8 cellular contexts compared by ENCODE assay signal in genomic region chr2:218569661-218570500, GRCh38. TPM values are rescaled to one million over a fixed set of nuclear protein-coding genes. Genes with fewer than 3 reads are reported as not detected.
DNase-seq lines count a peak whose midpoint lies in the region; ATAC-seq and TF ChIP-seq lines count a peak whose summit lies in the region.

No MANE protein-coding gene starts in this region.

- intact Hi-C loops in ascending aorta (cut with DNase I), result loop anchor here (2.0 to 5.0 kb wide), 3 partner anchors 141 to 298 kb away; partner anchors contain the start of genes AAMP, PNKD and TTLL4

- no peak for TF ChIP-seq CTCF in ascending aorta (IDR thresholded peaks at IDR 0.05)

- H3K4me3 ChIP-seq in ascending aorta, result peak overlapping the region; percentile 75 to 89

- no peak for ATAC-seq in stimulated activated naive CD8-positive, alpha-beta T cell treated with anti-CD3 and anti-CD28 coated beads, Interleukin-15, Interleukin-2, amounts not matched to agents 100 U/mL and 50 U/mL, for 24 hours
- no peak for ATAC-seq in left lobe of liver

- H3K27me3 ChIP-seq in ascending aorta, result no peaks in the 10 kb centered on the region

- H3K4me1 ChIP-seq in ascending aorta, result peaks cover 5 to 26% of the 10 kb centered on the region in 2 donors

- no peaks in the 10 kb centered on the region for H3K9me3 ChIP-seq in ascending aorta

- H3K27ac ChIP-seq in ascending aorta, result peak overlapping the region; percentile 91 to 95

- H3K36me3 ChIP-seq in ascending aorta, result peaks cover 0 to 8% of the 10 kb centered on the region in 2 donors

- DNase-seq in EL (peak; percentile 43), M059J (ENCODE audit: low read depth) (peak; percentile 68), ascending aorta (ENCODE audit: low spot score in 2 of 2) (no peak), inferior parietal cortex (ENCODE audit: extremely low spot score) (peak; percentile 5), left lobe of liver (ENCODE audit: low spot score) (no peak), SHP77 treated with DMSO at 0.1 percent for 48 hours (lab: John Stamatoyannopoulos, UW) (no peak), NCI-H226 (no peak)
- DNase-seq in stimulated activated naive CD8-positive, alpha-beta T cell treated with anti-CD3 and anti-CD28 coated beads, Interleukin-15, Interleukin-2, amounts not matched to agents 100 U/mL and 50 U/mL, for 24 hours, result peak; percentile 13

RNA-seq across cellular contexts. Expression of gene CNOT9, which starts 1.2 kb away (rescaled TPM):
- 131 and 138 TPM in 2 replicates for total RNA-seq in M059J (2014; rRNA removed; shearing (Covaris generic))
- total RNA-seq in ascending aorta, result 46.7 TPM
- total RNA-seq in left lobe of liver, result 14.1 TPM

RNA-seq across cellular contexts. Expression of gene USP37, which starts 1.7 kb away (rescaled TPM):
- 15.9 and 30.9 TPM in 2 replicates for total RNA-seq in M059J (2014; rRNA removed; shearing (Covaris generic))
- total RNA-seq in ascending aorta (11.8 TPM), left lobe of liver (4.8 TPM)

RNA-seq across cellular contexts. Expression of gene PLCD4, which starts 37.8 kb away (rescaled TPM):
- total RNA-seq in M059J (2014; rRNA removed; shearing (Covaris generic)), result 0.34 and 0.39 TPM in 2 replicates
- 1.9 TPM for total RNA-seq in ascending aorta
- total RNA-seq in left lobe of liver, result 0.43 TPM

Comparison
In these comparisons a context has a peak if more than half of its experiments do, and no peak if none do; other contexts are left out.
1. DNase-seq: peak in EL (single experiment), M059J (single experiment), inferior parietal cortex (single experiment) and stimulated activated naive CD8-positive, alpha-beta T cell treated with anti-CD3 and anti-CD28 coated beads, Interleukin-15, Interleukin-2, amounts not matched to agents 100 U/mL and 50 U/mL, for 24 hours (single experiment); none in ascending aorta (0 of 2), left lobe of liver (single experiment), SHP77 treated with DMSO at 0.1 percent for 48 hours (single experiment) and NCI-H226 (single experiment).